In the genomic region with DNA sequence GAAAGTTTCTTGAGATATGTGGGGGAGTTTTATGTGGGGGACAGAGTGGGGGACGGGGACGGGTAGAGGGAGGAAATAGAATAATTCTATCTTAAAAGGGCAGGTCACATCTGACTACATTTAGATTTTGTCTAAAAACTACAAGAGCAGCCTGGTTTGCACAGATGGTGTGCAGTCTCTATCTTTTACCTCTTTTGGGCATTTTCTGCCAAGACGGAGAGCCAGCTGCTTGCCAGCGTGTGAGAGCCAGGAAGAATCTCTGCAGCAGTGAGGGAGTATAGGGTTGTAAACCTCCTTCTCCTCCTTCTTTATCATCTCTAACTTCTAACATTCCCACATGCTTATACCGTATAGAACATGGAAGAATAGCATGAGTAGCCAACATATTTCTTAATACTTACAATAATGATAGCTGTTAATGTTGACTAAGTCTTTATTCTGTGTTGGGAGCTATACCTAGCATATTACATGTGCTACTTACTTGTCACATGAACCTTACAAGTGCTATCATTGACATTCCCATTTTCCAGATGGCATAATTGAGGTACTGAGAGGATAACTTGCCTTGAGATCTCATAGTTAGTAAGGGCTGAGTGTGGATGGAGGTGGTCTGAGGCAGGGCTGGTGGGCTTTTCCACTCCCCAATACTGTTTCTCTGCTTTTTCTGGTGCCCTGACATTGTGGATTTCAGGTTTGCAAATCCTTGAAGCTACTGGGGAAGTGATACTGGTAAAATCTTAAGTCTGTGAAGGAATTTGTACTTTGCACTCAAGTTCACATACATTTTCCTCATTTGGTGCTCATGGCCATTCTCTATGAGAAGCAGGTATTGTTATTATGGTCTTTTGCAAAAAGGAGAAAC, we compare ENCODE assay signal across 8 cellular contexts. TPM values are rescaled to one million over a fixed set of nuclear protein-coding genes. Genes with fewer than 3 reads are reported as not detected.
A peak's percentile ranks its signal among the peaks of the same experiment; 100 is the strongest.
DNase-seq lines count a peak whose midpoint lies in the region; ATAC-seq, FAIRE-seq and TF ChIP-seq lines count a peak whose summit lies in the region.

No MANE protein-coding gene starts in this region.

- TF ChIP-seq POLR2A in endothelial cell of umbilical vein (IDR thresholded peaks at IDR 0.05; ENCODE audit: low read depth, low read length) = no peak

- TF ChIP-seq CTCF in endothelial cell of umbilical vein (IDR thresholded peaks at IDR 0.05; ENCODE audit: extremely low read depth in 1 of 2, insufficient read depth in 1 of 2, low read depth in 1 of 2, low read length in 2 of 2) (no peak), neutrophil (IDR thresholded peaks at IDR 0.05) (no peak), MM.1S (IDR thresholded peaks at IDR 0.05; ENCODE audit: low read length) (no peak)
- no peak for TF ChIP-seq CTCF in CD4-positive, alpha-beta T cell (IDR thresholded peaks at IDR 0.05)

- no peaks in the 10 kb centered on the region for H3K9me2 ChIP-seq in MM.1S (replicated peaks; ENCODE audit: insufficient read depth, low read length)

- peaks cover 0 to 15% (median 0%) of the 10 kb centered on the region in 11 experiments; a peak in 2 of 22 replicates for H3K9me3 ChIP-seq in BLaER1 treated with 17β-estradiol and CSF1 and Interleukin-3, amounts not matched to agents 10 nM and 100 nM (replicated peaks in 1 of 11)
- H3K9me3 ChIP-seq in endothelial cell of umbilical vein (replicated peaks; ENCODE audit: control insufficient read depth, insufficient read depth, low read length) (no peaks in the 10 kb centered on the region), neutrophil (no peaks in the 10 kb centered on the region), MM.1S (replicated peaks; ENCODE audit: insufficient read depth, low read length) (no peaks in the 10 kb centered on the region)
- no peaks in the 10 kb centered on the region for H3K9me3 ChIP-seq in CD4-positive, alpha-beta T cell (ENCODE audit: control insufficient read depth, low read length)

- H3K79me1 ChIP-seq in mesendoderm (ENCODE audit: low read length) = no peaks in the 10 kb centered on the region

- POLR2A ChIA-PET in endothelial cell of umbilical vein (lab: Charles Lee) = no interaction called here
- POLR2A ChIA-PET in CD4-positive, alpha-beta T cell (lab: Charles Lee) = interaction anchor here (0.5 kb wide), 1 partner anchor 65 kb away, joined by 3 read pairs; no protein-coding TSS in a partner anchor

- no peaks in the 10 kb centered on the region for H3K36me3 Mint-ChIP-seq in CD4-positive, alpha-beta T cell (ENCODE audit: low read depth)

- peak overlapping the region in 3 of 10 experiments; percentile 10 to 28 (median 21); a peak in 1 of 20 replicates for H3K4me3 ChIP-seq in BLaER1 treated with 17β-estradiol and CSF1 and Interleukin-3, amounts not matched to agents 10 nM and 100 nM
- peak overlapping the region in 2 of 3 experiments; percentile 25 to 31 for H3K4me3 ChIP-seq in endothelial cell of umbilical vein (replicated peaks in 1 of 3; ENCODE audit: insufficient read depth in 1 of 3, low read depth in 1 of 3, low read length in 3 of 3)
- peak overlapping the region; percentile 69 to 92 for H3K4me3 ChIP-seq in neutrophil (ENCODE audit: low read depth in 1 of 2, low read length in 1 of 2)
- no peak overlapping the region; the same call in 1 of the 2 replicates for H3K4me3 ChIP-seq in MM.1S (ENCODE audit: low read length)
- H3K4me3 ChIP-seq in mesendoderm (ENCODE audit: low read length) = no peak overlapping the region

- no peaks in the 10 kb centered on the region for H3K36me3 ChIP-seq in BLaER1 treated with 17β-estradiol and CSF1 and Interleukin-3, amounts not matched to agents 10 nM and 100 nM
- H3K36me3 ChIP-seq in endothelial cell of umbilical vein (ENCODE audit: control insufficient read depth in 2 of 2, extremely low read depth in 1 of 2, insufficient read depth in 2 of 2, low read length in 2 of 2) (no peaks in the 10 kb centered on the region), neutrophil (no peaks in the 10 kb centered on the region), MM.1S (replicated peaks; ENCODE audit: insufficient read depth, low read length) (no peaks in the 10 kb centered on the region), mesendoderm (ENCODE audit: control insufficient read depth, insufficient read depth, low read length) (no peaks in the 10 kb centered on the region)

- peak overlapping the region; percentile 7 to 85 (median 53); a peak in 20 of 22 replicates for H3K27ac ChIP-seq in BLaER1 treated with 17β-estradiol and CSF1 and Interleukin-3, amounts not matched to agents 10 nM and 100 nM
- H3K27ac ChIP-seq in endothelial cell of umbilical vein (ENCODE audit: insufficient read depth, low read depth, low read length) = no peak overlapping the region
- peak overlapping the region; percentile 94 for H3K27ac ChIP-seq in neutrophil
- H3K27ac ChIP-seq in CD4-positive, alpha-beta T cell (ENCODE audit: low read depth, low read length) = no peak overlapping the region
- H3K27ac ChIP-seq in MM.1S (ENCODE audit: low read length) = no peak overlapping the region
- H3K27ac ChIP-seq in mesendoderm (ENCODE audit: low read depth, low read length) = no peak overlapping the region

- H3K9me1 ChIP-seq in endothelial cell of umbilical vein (replicated peaks; ENCODE audit: control insufficient read depth, extremely low read depth, insufficient read depth, low read length) = no peaks in the 10 kb centered on the region

- no peak overlapping the region for H4K5ac ChIP-seq in mesendoderm (ENCODE audit: low read length)

- FAIRE-seq in endothelial cell of umbilical vein (lab: Jason Lieb, UNC) = no peak

- no peak overlapping the region for H2BK15ac ChIP-seq in mesendoderm (replicated peaks; ENCODE audit: low read depth)

- H3K27me3 ChIP-seq in BLaER1 treated with 17β-estradiol and CSF1 and Interleukin-3, amounts not matched to agents 10 nM and 100 nM = peaks cover 0 to 5% (median 0%) of the 10 kb centered on the region in 11 experiments; a peak in 2 of 22 replicates
- H3K27me3 ChIP-seq in endothelial cell of umbilical vein (ENCODE audit: control insufficient read depth in 2 of 2, insufficient read depth in 2 of 2, low read length in 2 of 2) (no peaks in the 10 kb centered on the region), neutrophil (no peaks in the 10 kb centered on the region), MM.1S (replicated peaks; ENCODE audit: insufficient read depth, low read length) (no peaks in the 10 kb centered on the region), mesendoderm (ENCODE audit: insufficient read depth, low read length, poor library complexity) (no peaks in the 10 kb centered on the region)
- H3K27me3 ChIP-seq in CD4-positive, alpha-beta T cell (ENCODE audit: control insufficient read depth, insufficient read depth, low read length) = no peaks in the 10 kb centered on the region

- no peak overlapping the region for H3K23ac ChIP-seq in mesendoderm (ENCODE audit: low read length)

- H3K27me3 Mint-ChIP-seq in CD4-positive, alpha-beta T cell = peaks cover 28% of the 10 kb centered on the region

- H3K4me1 Mint-ChIP-seq in CD4-positive, alpha-beta T cell (ENCODE audit: low read depth) = peaks cover 11% of the 10 kb centered on the region

- no peak overlapping the region for H2BK5ac ChIP-seq in mesendoderm (ENCODE audit: low read length)

- no TSS peak for BruUV-seq in endothelial cell of umbilical vein (replicated peaks; lab: Mats Ljungman, UMichigan)

- peak; percentile 11 for DNase-seq in NCI-H1694 treated with DMSO at 0.1 percent for 48 hours (lab: John Stamatoyannopoulos, UW)
- peak; percentile 30 for DNase-seq in endothelial cell of umbilical vein (ENCODE audit: low read depth, low spot score)
- no peak for DNase-seq in CD4-positive, alpha-beta T cell
- DNase-seq in NK-92 (lab: John Stamatoyannopoulos, UW; ENCODE audit: unreplicated experiment) = no peak
- DNase-seq in MM.1S = no peak
- DNase-seq in mesendoderm = no peak

- intact Hi-C loops in endothelial cell of umbilical vein (cut with micrococcal nuclease) = loop anchor here (2.0 kb wide), 2 partner anchors 14 to 62 kb away; no protein-coding TSS in a partner anchor
- intact Hi-C loops in CD4-positive, alpha-beta T cell (cut with DNase I, micrococcal nuclease) = no loop called here

- H2AK5ac ChIP-seq in mesendoderm (ENCODE audit: low read length) = no peak overlapping the region

- H3K4ac ChIP-seq in mesendoderm (ENCODE audit: low read depth, low read length) = no peak overlapping the region

- ATAC-seq in CD4-positive, alpha-beta T cell (ENCODE audit: poor library complexity) = no peak

- H2AFZ ChIP-seq in endothelial cell of umbilical vein (ENCODE audit: low read depth, low read length) = peak overlapping the region; percentile 89
- H2AFZ ChIP-seq in MM.1S (ENCODE audit: low read length) = no peak overlapping the region

- H3K27ac Mint-ChIP-seq in CD4-positive, alpha-beta T cell = no peak overlapping the region

- peaks cover 30 to 62% (median 48%) of the 10 kb centered on the region in 10 experiments for H3K4me1 ChIP-seq in BLaER1 treated with 17β-estradiol and CSF1 and Interleukin-3, amounts not matched to agents 10 nM and 100 nM
- H3K4me1 ChIP-seq in endothelial cell of umbilical vein (ENCODE audit: control insufficient read depth, extremely low read depth, insufficient read depth, low read length) (peaks cover 34% of the 10 kb centered on the region), neutrophil (ENCODE audit: control insufficient read depth in 1 of 2, insufficient read depth in 1 of 2, low read depth in 1 of 2, low read length in 1 of 2) (peaks cover 73 to 75% of the 10 kb centered on the region in 2 experiments), MM.1S (ENCODE audit: low read length) (peaks cover 12% of the 10 kb centered on the region), mesendoderm (ENCODE audit: control insufficient read depth, low read depth, low read length) (no peaks in the 10 kb centered on the region)

- WGBS in mesendoderm (ENCODE audit: extremely low coverage, insufficient coverage, low lambda C conversion rate) = no CpG with 5 or more reads among the region's 5 CpGs

- H2BK120ac ChIP-seq in mesendoderm (ENCODE audit: low read depth, low read length) = no peak overlapping the region

- no peak overlapping the region for H3K56ac ChIP-seq in mesendoderm (ENCODE audit: low read length)

- dilution Hi-C loops in endothelial cell of umbilical vein (cut with MboI; ENCODE audit: extremely low pct_ligation_motif_present, low sequenced_read_pairs) = no loop called here

- H3K4me2 ChIP-seq in BLaER1 treated with 17β-estradiol and CSF1 and Interleukin-3, amounts not matched to agents 10 nM and 100 nM = peak overlapping the region; percentile 18 to 88 (median 48); a peak in 20 of 22 replicates
- H3K4me2 ChIP-seq in endothelial cell of umbilical vein (ENCODE audit: insufficient read depth, low read length) (peak overlapping the region; percentile 85), MM.1S (ENCODE audit: low read depth, low read length) (no peak overlapping the region), mesendoderm (ENCODE audit: low read length) (no peak overlapping the region)

- peak overlapping the region in 7 of 11 experiments; percentile 11 to 76 (median 59); a peak in 12 of 22 replicates for H3K9ac ChIP-seq in BLaER1 treated with 17β-estradiol and CSF1 and Interleukin-3, amounts not matched to agents 10 nM and 100 nM
- H3K9ac ChIP-seq in endothelial cell of umbilical vein (replicated peaks; ENCODE audit: extremely low read depth, insufficient read depth, low read length) = no peak overlapping the region
- H3K9ac ChIP-seq in MM.1S (ENCODE audit: low read length) = no peak overlapping the region
- no peak overlapping the region for H3K9ac ChIP-seq in mesendoderm (ENCODE audit: low read length)

- peaks cover 6% of the 10 kb centered on the region; the same call in 1 of the 2 replicates for H3F3A ChIP-seq in MM.1S (ENCODE audit: insufficient read depth, low read length)

- H3K9me3 Mint-ChIP-seq in CD4-positive, alpha-beta T cell = no peaks in the 10 kb centered on the region

- H3K4me3 Mint-ChIP-seq in CD4-positive, alpha-beta T cell = no peak overlapping the region

- no peak overlapping the region for H4K8ac ChIP-seq in mesendoderm (ENCODE audit: low read depth, low read length)

- no peak overlapping the region for H3K18ac ChIP-seq in mesendoderm (ENCODE audit: low read length)

- no peaks in the 10 kb centered on the region for H4K20me1 ChIP-seq in BLaER1 treated with 17β-estradiol and CSF1 and Interleukin-3, amounts not matched to agents 10 nM and 100 nM
- H4K20me1 ChIP-seq in endothelial cell of umbilical vein (replicated peaks; ENCODE audit: control insufficient read depth, extremely low read depth, insufficient read depth, low read length) (no peaks in the 10 kb centered on the region), MM.1S (ENCODE audit: insufficient read depth, low read length) (no peaks in the 10 kb centered on the region)

- CTCF ChIA-PET in endothelial cell of umbilical vein (lab: Charles Lee) = interaction anchor here (0.9 to 5.5 kb wide), 3 partner anchors 41 to 84 kb away, joined by 3 to 43 read pairs (median 19); a partner anchor contains a TSS
- CTCF ChIA-PET in CD4-positive, alpha-beta T cell (lab: Charles Lee) = no interaction called here

- H3K79me2 ChIP-seq in endothelial cell of umbilical vein (ENCODE audit: control insufficient read depth, insufficient read depth, low read length) = no peaks in the 10 kb centered on the region
- H3K79me2 ChIP-seq in MM.1S (ENCODE audit: low read length) = no peaks in the 10 kb centered on the region
- H3K79me2 ChIP-seq in mesendoderm (ENCODE audit: control insufficient read depth, insufficient read depth, low read length) = no peaks in the 10 kb centered on the region

RNA-seq across cellular contexts. Expression of a gene that starts 1.1 kb away (rescaled TPM):
- total RNA-seq in endothelial cell of umbilical vein = 23.0 and 27.0 TPM in 2 replicates
- polyA plus RNA-seq in endothelial cell of umbilical vein = 9.1 and 10.2 TPM in 2 replicates
- 9.7 and 10.6 TPM in 2 replicates for polyA plus RNA-seq in endothelial cell of umbilical vein (2011; cell fraction: cytosol; rRNA removed)
- polyA plus RNA-seq in endothelial cell of umbilical vein (2011; cell fraction: nucleus; rRNA removed) = 13.4 and 15.5 TPM in 2 replicates
- polyA plus RNA-seq in endothelial cell of umbilical vein (2012) = 6.5 and 6.8 TPM in 2 replicates
- 28.8 and 31.0 TPM in 2 replicates for polyA minus RNA-seq in endothelial cell of umbilical vein
- polyA minus RNA-seq in endothelial cell of umbilical vein (2011; cell fraction: cytosol; rRNA and poly(A)+ RNA removed) = not detected
- 23.2 and 36.0 TPM in 2 replicates for polyA minus RNA-seq in endothelial cell of umbilical vein (2011; cell fraction: nucleus; rRNA and poly(A)+ RNA removed)
- total RNA-seq in CD4-positive, alpha-beta T cell = under 1 TPM; 0.64 to 0.82 TPM
- polyA plus RNA-seq in mesendoderm (2013, experiment 1 of 2) = 0.41 TPM
- polyA plus RNA-seq in mesendoderm (2013, experiment 2 of 2) = 0.31 TPM

Comparison
In these comparisons a context has a peak if more than half of its experiments do, and no peak if none do; other contexts are left out.
1. H3K27ac ChIP-seq: peak in BLaER1 treated with 17β-estradiol and CSF1 and Interleukin-3, amounts not matched to agents 10 nM and 100 nM (11 of 11) and neutrophil (single experiment); none in endothelial cell of umbilical vein (single experiment), CD4-positive, alpha-beta T cell (single experiment), MM.1S (single experiment) and mesendoderm (single experiment).
2. H3K4me2 ChIP-seq: peak in BLaER1 treated with 17β-estradiol and CSF1 and Interleukin-3, amounts not matched to agents 10 nM and 100 nM (11 of 11) and endothelial cell of umbilical vein (single experiment); none in MM.1S (single experiment) and mesendoderm (single experiment).
3. H3K4me3 ChIP-seq: peak in endothelial cell of umbilical vein (2 of 3) and neutrophil (2 of 2); none in MM.1S (single experiment) and mesendoderm (single experiment).
4. H3K9ac ChIP-seq: peak in BLaER1 treated with 17β-estradiol and CSF1 and Interleukin-3, amounts not matched to agents 10 nM and 100 nM (7 of 11); none in endothelial cell of umbilical vein (single experiment), MM.1S (single experiment) and mesendoderm (single experiment).
5. DNase-seq: peak in NCI-H1694 treated with DMSO at 0.1 percent for 48 hours (single experiment) and endothelial cell of umbilical vein (single experiment); none in CD4-positive, alpha-beta T cell (0 of 10), NK-92 (single experiment), MM.1S (single experiment) and mesendoderm (single experiment).
6. RNA of a gene that starts 1.1 kb away (total RNA-seq): 23.0 to 27.0 TPM in endothelial cell of umbilical vein; 0.64 to 0.82 TPM in CD4-positive, alpha-beta T cell; every median in the first group is over 10 times any median in the second.